ENCODE assay signal across 1 cellular context in genomic region chr14:74062809-74063150, GRCh38.
TF ChIP-seq lines count a peak whose summit lies in the region.

No MANE protein-coding gene starts in this region.

TF ChIP-seq in IMR-90, 13 proteins besides CTCF, POLR2A, EP300 and RAD21:
- no peak for TF ChIP-seq NFE2L2 (IDR thresholded peaks at IDR 0.05; ENCODE audit: low read depth, low read length)
- no peak for TF ChIP-seq CHD1 (IDR thresholded peaks at IDR 0.05; ENCODE audit: low read depth, low read length)
- TF ChIP-seq MAFK (IDR thresholded peaks at IDR 0.05; ENCODE audit: low read depth, low read length) = no peak
- TF ChIP-seq RCOR1 (IDR thresholded peaks at IDR 0.05; ENCODE audit: insufficient replicate concordance, low read length) = no peak
